Comparison of ENCODE assay signal across 8 cellular contexts in genomic region chr3:44761347-44762169, GRCh38. TPM values are rescaled to one million over a fixed set of nuclear protein-coding genes. Genes with fewer than 3 reads are reported as not detected.
DNase-seq lines count a peak whose midpoint lies in the region; ATAC-seq, FAIRE-seq and TF ChIP-seq lines count a peak whose summit lies in the region.

TSS of gene KIAA1143 (minus strand) at chr3:44761619. CDS start at chr3:44761602, 17 bp downstream.
TSS of gene KIF15 (plus strand) at chr3:44761794. CDS start at chr3:44761866, 72 bp downstream.

- no peak; a peak in 1 of 4 replicates for TF ChIP-seq RAD21 in H1 (IDR thresholded peaks at IDR 0.05 in 1 of 2, conservative IDR thresholded peaks at IDR 0.05 in 1 of 2; ENCODE audit: low read depth in 2 of 2, low read length in 2 of 2)

- H3K27me3 ChIP-seq in H1 (replicated peaks in 1 of 4; ENCODE audit: control insufficient read depth in 3 of 4, extremely low read depth in 1 of 4, insufficient read depth in 3 of 4, low read length in 3 of 4), result no peaks in the 10 kb centered on the region
- H3K27me3 ChIP-seq in mesenchymal stem cell (ENCODE audit: control insufficient read depth in 1 of 2, insufficient read depth in 1 of 2, low read length in 2 of 2), result no peaks in the 10 kb centered on the region

- TF ChIP-seq EP300 in H1 (IDR thresholded peaks at IDR 0.05; ENCODE audit: borderline replicate concordance in 1 of 2, low read depth in 2 of 2, low read length in 2 of 2), result 0 out of 3 replicates have a peak, but pooled peaks of 1 of the 2 experiments have one; percentile 24

- peaks cover 2 to 30% (median 16%) of the 10 kb centered on the region in 4 experiments for H3K36me3 ChIP-seq in H1 (ENCODE audit: control insufficient read depth in 2 of 4, insufficient read depth in 4 of 4, low read length in 3 of 4)
- H3K36me3 ChIP-seq in mesenchymal stem cell (ENCODE audit: control insufficient read depth in 1 of 2, insufficient read depth in 2 of 2, low read depth in 1 of 2, low read length in 2 of 2), result peaks cover 3 to 22% of the 10 kb centered on the region in 2 experiments

- TF ChIP-seq CTCF in H1 (IDR thresholded peaks at IDR 0.05; ENCODE audit: control extremely low read depth in 1 of 3, insufficient read depth in 1 of 3, low read depth in 1 of 3, low read length in 3 of 3), result no peak; a peak in 1 of 4 replicates

- H2BK120ac ChIP-seq in H1 (replicated peaks; ENCODE audit: low read depth, low read length), result no peak within 1 kb of the TSS
- no peak within 1 kb of the TSS for H2BK120ac ChIP-seq in mesenchymal stem cell (ENCODE audit: low read depth, low read length)

- H3K14ac ChIP-seq in H1 (ENCODE audit: insufficient read length) (no peak within 1 kb of the TSS), mesenchymal stem cell (ENCODE audit: low read length in 2 of 2) (peak within 1 kb of the TSS in 1 of 2 experiments; percentile 41)

- H3K4ac ChIP-seq in H1 (replicated peaks; ENCODE audit: insufficient read length, low read depth, low read length) (peak within 1 kb of the TSS; percentile 59), mesenchymal stem cell (ENCODE audit: low read depth in 1 of 2, low read length in 2 of 2) (peak within 1 kb of the TSS in 1 of 2 experiments; percentile 56)

- CTCF ChIA-PET in H1 (lab: Charles Lee; ENCODE audit: partially characterized antibody), result interaction anchor here (0.9 to 1.2 kb wide), 2 partner anchors 22 to 197 kb away, joined by 4 to 5 read pairs; no protein-coding TSS in a partner anchor

- peak; percentile 93 for DNase-seq in COLO668 (lab: John Stamatoyannopoulos, UW; ENCODE audit: unreplicated experiment)
- DNase-seq in HT1080 (ENCODE audit: low read depth), result peak; percentile 94
- peak; percentile 92 to 95 for DNase-seq in NOMO-1 (lab: John Stamatoyannopoulos, UW; ENCODE audit: unreplicated experiment in 2 of 2)
- peak; percentile 96 to 98 for DNase-seq in activated CD8-positive, alpha-beta memory T cell treated with anti-CD3 and anti-CD28 coated beads for 4 hours (ENCODE audit: low read depth in 2 of 2)
- DNase-seq in H1 (ENCODE audit: low read depth in 1 of 2, low spot score in 2 of 2), result peak; percentile 91 to 98
- DNase-seq in mesenchymal stem cell, result peak; percentile 94
- DNase-seq in stimulated activated CD8-positive, alpha-beta memory T cell treated with anti-CD3 and anti-CD28 coated beads, Interleukin-12 subunit alpha, Interleukin-12 subunit beta, amount 100 ng/mL, for 4 hours (ENCODE audit: low read depth), result peak; percentile 95

- H3K4me1 ChIP-seq in H1 (replicated peaks in 1 of 4; ENCODE audit: control insufficient read depth in 3 of 4, insufficient read depth in 4 of 4, low read length in 3 of 4) (no peaks in the 10 kb centered on the region; a peak in 1 of 7 replicates), mesenchymal stem cell (ENCODE audit: control insufficient read depth, insufficient read depth, low read depth, low read length) (peaks cover 2% of the 10 kb centered on the region)

- H3K4me2 ChIP-seq in H1 (ENCODE audit: insufficient read depth in 1 of 2, low read depth in 2 of 2, low read length in 2 of 2) (peak within 1 kb of the TSS; percentile 68 to 72), mesenchymal stem cell (ENCODE audit: low read length, poor library complexity, severe bottlenecking) (peak within 1 kb of the TSS; percentile 70)

- H3K56ac ChIP-seq in H1 (replicated peaks; ENCODE audit: insufficient read length, low read depth, low read length), result peak within 1 kb of the TSS; percentile 84

- no peak within 1 kb of the TSS for H2AK5ac ChIP-seq in H1 (ENCODE audit: low read depth, low read length)
- H2AK5ac ChIP-seq in mesenchymal stem cell (ENCODE audit: low read length, severe bottlenecking), result no peak within 1 kb of the TSS

- peak within 1 kb of the TSS; percentile 80 to 94 (median 93) for H3K9ac ChIP-seq in H1 (replicated peaks in 1 of 4; ENCODE audit: extremely low read depth in 1 of 4, low read depth in 3 of 4, low read length in 3 of 4)
- peak within 1 kb of the TSS; percentile 96 for H3K9ac ChIP-seq in mesenchymal stem cell (ENCODE audit: low read length)

- H4K91ac ChIP-seq in H1 (replicated peaks; ENCODE audit: insufficient read length, low read length) (peak within 1 kb of the TSS; percentile 56), mesenchymal stem cell (ENCODE audit: low read length) (no peak within 1 kb of the TSS)

- H3K23me2 ChIP-seq in H1 (ENCODE audit: low read depth, low read length), result peaks cover 2% of the 10 kb centered on the region; the same call in 1 of the 2 replicates

- peak within 1 kb of the TSS; percentile 89 to 97 (median 92) for H3K4me3 ChIP-seq in H1 (ENCODE audit: extremely low read depth in 1 of 4, insufficient read depth in 2 of 4, low read depth in 3 of 4, low read length in 4 of 4)
- peak within 1 kb of the TSS; percentile 69 to 94 for H3K4me3 ChIP-seq in mesenchymal stem cell (ENCODE audit: insufficient read depth in 1 of 2, low read depth in 1 of 2, low read length in 2 of 2)

- peak within 1 kb of the TSS; percentile 92 for H3K27ac ChIP-seq in H1 (ENCODE audit: low read depth, low read length)
- H3K27ac ChIP-seq in mesenchymal stem cell (ENCODE audit: low read length, poor library complexity, severe bottlenecking), result peak within 1 kb of the TSS; percentile 38

- peak; percentile 77 for ATAC-seq in GM21360 (IDR thresholded peaks at IDR 0.05; ENCODE audit: unreplicated experiment)

- no peak for FAIRE-seq in H1 (lab: Jason Lieb, UNC)

- H3K18ac ChIP-seq in H1 (ENCODE audit: extremely low read depth, low read length), result peak within 1 kb of the TSS; percentile 89; the same call in 1 of the 2 replicates
- peak within 1 kb of the TSS; percentile 59 to 78 for H3K18ac ChIP-seq in mesenchymal stem cell (ENCODE audit: low read depth in 1 of 2, low read length in 2 of 2)

- H2BK12ac ChIP-seq in H1 (ENCODE audit: low read depth, low read length) (peak within 1 kb of the TSS; percentile 64; the same call in 1 of the 2 replicates), mesenchymal stem cell (ENCODE audit: low read length in 2 of 2) (no peak within 1 kb of the TSS)

- H2BK5ac ChIP-seq in H1 (ENCODE audit: low read depth, low read length), result peak within 1 kb of the TSS; percentile 93
- H2BK5ac ChIP-seq in mesenchymal stem cell (ENCODE audit: low read depth, low read length, poor library complexity, severe bottlenecking), result no peak within 1 kb of the TSS

- H2BK15ac ChIP-seq in H1 (ENCODE audit: low read length), result no peak within 1 kb of the TSS
- peak within 1 kb of the TSS; percentile 80 for H2BK15ac ChIP-seq in mesenchymal stem cell (ENCODE audit: low read depth, poor library complexity, severe bottlenecking)

- TF ChIP-seq POLR2A in H1 (IDR thresholded peaks at IDR 0.05; ENCODE audit: control extremely low read depth in 1 of 2, low read depth in 2 of 2, low read length in 2 of 2), result peak; percentile 95 to 98

- peaks cover 7% of the 10 kb centered on the region; the same call in 1 of the 2 replicates for H3K79me1 ChIP-seq in H1 (ENCODE audit: low read depth, low read length)
- H3K79me1 ChIP-seq in mesenchymal stem cell (replicated peaks; ENCODE audit: low read length, poor library complexity, severe bottlenecking), result peaks cover 37% of the 10 kb centered on the region

- POLR2A ChIA-PET in H1 (lab: Charles Lee; ENCODE audit: partially characterized antibody), result interaction anchor here (0.6 to 4.1 kb wide), 43 partner anchors 9 to 946 kb away, joined by 3 to 37 read pairs (median 3); partner anchors contain the start of genes TCAIM, ZNF197, ZNF35 and ZNF501

- H3K79me2 ChIP-seq in H1 (ENCODE audit: control insufficient read depth in 1 of 2, insufficient read depth in 2 of 2, low read length in 2 of 2), result peaks cover 4 to 78% of the 10 kb centered on the region in 2 experiments; a peak in 3 of 4 replicates

- peak within 1 kb of the TSS; percentile 92 for H4K5ac ChIP-seq in H1 (ENCODE audit: insufficient read length, low read depth, low read length)

- peaks cover 0 to 4% of the 10 kb centered on the region in 2 experiments; a peak in 2 of 4 replicates for H3K9me3 ChIP-seq in H1 (ENCODE audit: insufficient read depth in 2 of 2, low read depth in 1 of 2, low read length in 1 of 2)
- peaks cover 26% of the 10 kb centered on the region for H3K9me3 ChIP-seq in mesenchymal stem cell (ENCODE audit: control insufficient read depth, low read length)

- peak within 1 kb of the TSS; percentile 95 for H2AFZ ChIP-seq in H1 (ENCODE audit: low read length)
- peak within 1 kb of the TSS; percentile 87 for H2AFZ ChIP-seq in mesenchymal stem cell (ENCODE audit: low read depth, low read length)

- 2% methylated on average over 63 of the region's 70 CpGs; no CpG with 5 or more reads in 1 of the 2 experiments for WGBS in H1 (ENCODE audit: extremely low coverage in 1 of 2, insufficient coverage in 1 of 2, insufficient read length in 1 of 2, insufficient replicate concordance in 2 of 2, low coverage in 1 of 2, low lambda C conversion rate in 2 of 2, missing lambda C conversion rate in 1 of 2), 2 experiments
- WGBS in mesenchymal stem cell, result under 1% methylated on average over 70 of the region's 70 CpGs

- no peaks in the 10 kb centered on the region for H4K20me1 ChIP-seq in H1 (replicated peaks in 1 of 2; ENCODE audit: control insufficient read depth in 1 of 2, insufficient read depth in 2 of 2, low read length in 2 of 2)

- no peak within 1 kb of the TSS for H2BK20ac ChIP-seq in H1 (ENCODE audit: low read length)

- H3K23ac ChIP-seq in H1 (ENCODE audit: insufficient read length) (no peak within 1 kb of the TSS), mesenchymal stem cell (ENCODE audit: low read length in 2 of 2) (no peak within 1 kb of the TSS)

- H4K8ac ChIP-seq in H1 (ENCODE audit: extremely low read depth, insufficient read depth, low read length), result peak within 1 kb of the TSS; percentile 98
- H4K8ac ChIP-seq in mesenchymal stem cell (ENCODE audit: low read length), result peak within 1 kb of the TSS; percentile 90

RNA-seq across cellular contexts. Expression of gene KIAA1143, which starts in this region (rescaled TPM):
- total RNA-seq in HT1080 (2014; rRNA removed; shearing (Covaris generic)), result 12.5 and 14.5 TPM in 2 replicates
- 13.5 and 17.7 TPM in 2 replicates for polyA plus RNA-seq in HT1080 (2015; cell fraction: cytosol; rRNA removed)
- polyA plus RNA-seq in HT1080 (2015; cell fraction: nucleus; rRNA removed), result 9.5 and 10.3 TPM in 2 replicates
- 65.1 and 67.2 TPM in 2 replicates for total RNA-seq in H1 (2021; fragmentation: NEBNext Ultra II Directional; extraction: Animal tissue kit (Norgen Biotek cat#: 25700))
- 10.9 and 16.2 TPM in 2 replicates for polyA plus RNA-seq in H1 (2011; rRNA removed)
- polyA plus RNA-seq in H1 (2011; cell fraction: cytosol; rRNA removed), result 14.9 TPM
- 21.0 TPM for polyA plus RNA-seq in H1 (2011; cell fraction: nucleus; rRNA removed)
- 16.6 to 32.4 TPM (median 20.1 TPM) in 4 replicates for polyA plus RNA-seq in H1 (2012, experiment 1 of 2)
- 5.5 TPM for polyA plus RNA-seq in H1 (2012, experiment 2 of 2)
- polyA plus RNA-seq in H1 (2013, experiment 1 of 2), result 56.8 TPM
- 46.6 TPM for polyA plus RNA-seq in H1 (2013, experiment 2 of 2)
- 36.3 and 45.4 TPM in 2 replicates for polyA minus RNA-seq in H1 (2011; rRNA and poly(A)+ RNA removed)
- 19.1 TPM for polyA minus RNA-seq in H1 (2011; cell fraction: cytosol; rRNA and poly(A)+ RNA removed)
- 76.1 TPM for polyA minus RNA-seq in H1 (2011; cell fraction: nucleus; rRNA and poly(A)+ RNA removed)
- polyA plus RNA-seq in mesenchymal stem cell (2013, experiment 1 of 2), result 23.4 TPM
- 22.5 TPM for polyA plus RNA-seq in mesenchymal stem cell (2013, experiment 2 of 2)

RNA-seq across cellular contexts. Expression of gene KIF15, which starts in this region (rescaled TPM):
- total RNA-seq in HT1080 (2014; rRNA removed; shearing (Covaris generic)), result 10.6 and 15.6 TPM in 2 replicates
- polyA plus RNA-seq in HT1080 (2015; cell fraction: cytosol; rRNA removed), result 8.0 and 9.4 TPM in 2 replicates
- 14.5 and 15.6 TPM in 2 replicates for polyA plus RNA-seq in HT1080 (2015; cell fraction: nucleus; rRNA removed)
- 25.5 and 26.4 TPM in 2 replicates for total RNA-seq in H1 (2021; fragmentation: NEBNext Ultra II Directional; extraction: Animal tissue kit (Norgen Biotek cat#: 25700))
- 2.3 and 4.2 TPM in 2 replicates for polyA plus RNA-seq in H1 (2011; rRNA removed)
- 9.3 TPM for polyA plus RNA-seq in H1 (2011; cell fraction: cytosol; rRNA removed)
- 4.4 TPM for polyA plus RNA-seq in H1 (2011; cell fraction: nucleus; rRNA removed)
- polyA plus RNA-seq in H1 (2012, experiment 1 of 2), result 12.0 to 22.5 TPM (median 15.1 TPM) in 4 replicates
- 1.2 TPM for polyA plus RNA-seq in H1 (2012, experiment 2 of 2)
- 35.7 TPM for polyA plus RNA-seq in H1 (2013, experiment 1 of 2)
- 32.7 TPM for polyA plus RNA-seq in H1 (2013, experiment 2 of 2)
- polyA minus RNA-seq in H1 (2011; rRNA and poly(A)+ RNA removed), result 14.8 and 17.0 TPM in 2 replicates
- polyA minus RNA-seq in H1 (2011; cell fraction: cytosol; rRNA and poly(A)+ RNA removed), result 8.8 TPM
- 18.6 TPM for polyA minus RNA-seq in H1 (2011; cell fraction: nucleus; rRNA and poly(A)+ RNA removed)
- 2.3 TPM for polyA plus RNA-seq in mesenchymal stem cell (2013, experiment 1 of 2)
- polyA plus RNA-seq in mesenchymal stem cell (2013, experiment 2 of 2), result 2.1 TPM

Comparison
In these comparisons a context has a peak if more than half of its experiments do, and no peak if none do; other contexts are left out.
1. Peak in every context shown above with its lines: DNase-seq, ATAC-seq, H3K4me3 ChIP-seq and H3K27ac ChIP-seq.